ENCODE assay signal across 21 cellular contexts in the genomic region with DNA sequence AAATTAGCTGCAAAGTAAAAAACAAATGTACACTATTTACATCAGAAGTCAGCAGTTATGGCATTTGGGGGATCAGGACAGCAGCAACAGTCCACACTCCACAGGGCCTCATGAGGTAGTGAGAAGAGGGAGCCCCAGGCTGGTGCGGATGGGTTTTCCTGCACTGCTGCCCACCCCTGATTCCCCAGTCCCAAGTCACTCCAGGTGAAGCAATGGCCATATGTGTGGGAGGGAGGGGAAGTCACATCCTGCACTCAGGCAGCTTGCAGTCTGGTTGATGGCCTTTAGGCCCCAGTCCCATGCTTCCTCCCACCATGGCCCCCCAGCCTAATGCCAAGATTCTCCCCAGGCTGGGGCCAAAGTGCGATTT. TPM values are rescaled to one million over a fixed set of nuclear protein-coding genes. Genes with fewer than 3 reads are reported as not detected.
DNase-seq lines count a peak whose midpoint lies in the region; ATAC-seq, FAIRE-seq and TF ChIP-seq lines count a peak whose summit lies in the region.
"Had no signal": no experiment of that assay in that cellular context is flagged by ENCODE, and none has a peak within 500 bp of the region (broad histone marks: within the 10 kb centered on the region; RNA-seq: fewer than 3 reads in every experiment).

No MANE protein-coding gene starts in this region.

- no peak for TF ChIP-seq POLR2A in spleen (IDR thresholded peaks at IDR 0.05)

- H3K4me2 ChIP-seq in Karpas-422 (ENCODE audit: low read depth, low read length, poor library complexity, severe bottlenecking): peak overlapping the region; percentile 41

- in situ Hi-C loops in ACHN (cut with HindIII; ENCODE audit: low pct_ligation_motif_present, low pct_unique_long_range_greater_than_20kb, low sequenced_read_pairs): no loop called here

- H3K4me3 ChIP-seq in Karpas-422 (ENCODE audit: low read length): no peak overlapping the region
- no peak overlapping the region for H3K4me3 ChIP-seq in spleen
- H3K4me3 ChIP-seq in dorsolateral prefrontal cortex: no peak overlapping the region
- H3K4me3 ChIP-seq: BLaER1 treated with 17β-estradiol and CSF1 and Interleukin-3, amounts not matched to agents 10 nM and 100 nM; prostate gland; SK-N-MC; thyroid gland had no signal

- intact Hi-C loops in spleen (cut with DNase I; ENCODE audit: low total_unique reads) (no loop called here), dorsolateral prefrontal cortex (cut with DNase I) (no loop called here)

- no peaks in the 10 kb centered on the region for H3K9me2 ChIP-seq in Karpas-422 (replicated peaks; ENCODE audit: insufficient read depth, low read length)

- no peak overlapping the region for H2AFZ ChIP-seq in Karpas-422 (ENCODE audit: low read length)

- H3K9ac ChIP-seq in Karpas-422 (ENCODE audit: low read length): no peak overlapping the region
- H3K9ac ChIP-seq: BLaER1 treated with 17β-estradiol and CSF1 and Interleukin-3, amounts not matched to agents 10 nM and 100 nM had no signal

- no peak for FAIRE-seq in D721Med (lab: Jason Lieb, UNC)

- WGBS in spleen, 5 donors: 75 to 93% (median 87%) methylated on average over 2 of the region's 2 CpGs

- ATAC-seq in GM18502 (IDR thresholded peaks at IDR 0.05; ENCODE audit: poor library complexity, unreplicated experiment): peak; percentile 13
- ATAC-seq in GM21717 (IDR thresholded peaks at IDR 0.05; ENCODE audit: unreplicated experiment): peak; percentile 33
- ATAC-seq in HG03039 (IDR thresholded peaks at IDR 0.05; ENCODE audit: unreplicated experiment): no peak

- no peaks in the 10 kb centered on the region for H3K36me3 ChIP-seq in Karpas-422 (ENCODE audit: insufficient read depth, low read length)
- no peaks in the 10 kb centered on the region for H3K36me3 ChIP-seq in spleen
- H3K36me3 ChIP-seq: BLaER1 treated with 17β-estradiol and CSF1 and Interleukin-3, amounts not matched to agents 10 nM and 100 nM; neutrophil; prostate gland; thyroid gland; WERI-Rb-1 had no signal

- H4K20me1 ChIP-seq in Karpas-422 (ENCODE audit: insufficient read depth, low read depth, low read length): no peaks in the 10 kb centered on the region

- H3K9me3 ChIP-seq in Karpas-422 (ENCODE audit: low read length) (no peaks in the 10 kb centered on the region), spleen (no peaks in the 10 kb centered on the region)
- H3K9me3 ChIP-seq: BLaER1 treated with 17β-estradiol and CSF1 and Interleukin-3, amounts not matched to agents 10 nM and 100 nM; neutrophil; prostate gland; thyroid gland had no signal

- no peak for TF ChIP-seq CTCF in spleen (IDR thresholded peaks at IDR 0.05 in 8 of 11, conservative IDR thresholded peaks at IDR 0.05 in 3 of 11)
- TF ChIP-seq CTCF in dorsolateral prefrontal cortex (IDR thresholded peaks at IDR 0.05 in 54 of 56, conservative IDR thresholded peaks at IDR 0.05 in 2 of 56; ENCODE audit: low read depth in 1 of 56, partially characterized antibody in 56 of 56): no peak
- TF ChIP-seq CTCF in D721Med (IDR thresholded peaks at IDR 0.05; ENCODE audit: insufficient read depth, missing control alignments): no peak

- DNase-seq in Karpas-422 (no peak), spleen (peak; percentile 16), dorsolateral prefrontal cortex (no peak), D721Med (ENCODE audit: insufficient read length, low spot score) (no peak), ACHN (no peak)
- DNase-seq: cerebellar nuclear complex had no signal

- H3K27ac ChIP-seq in Karpas-422 (ENCODE audit: low read length) (no peak overlapping the region), spleen (no peak overlapping the region), dorsolateral prefrontal cortex (peak overlapping the region in 10 of 59 donors; percentile 6 to 96 (median 90))
- H3K27ac ChIP-seq: BLaER1 treated with 17β-estradiol and CSF1 and Interleukin-3, amounts not matched to agents 10 nM and 100 nM; neutrophil; prostate gland; RWPE1; SK-N-MC; thyroid gland; WERI-Rb-1 had no signal

- no peaks in the 10 kb centered on the region for H3K79me2 ChIP-seq in Karpas-422 (ENCODE audit: low read length)

- H3K4me1 ChIP-seq in Karpas-422 (ENCODE audit: low read length) (peaks cover 5% of the 10 kb centered on the region), spleen (peaks cover 0 to 9% (median 6%) of the 10 kb centered on the region in 6 donors)
- H3K4me1 ChIP-seq: prostate gland had no signal

- H3K27me3 ChIP-seq in Karpas-422 (ENCODE audit: low read length): no peaks in the 10 kb centered on the region
- peaks cover 0 to 14% (median 0%) of the 10 kb centered on the region in 7 donors for H3K27me3 ChIP-seq in spleen (replicated peaks in 1 of 7)
- H3K27me3 ChIP-seq in dorsolateral prefrontal cortex: no peaks in the 10 kb centered on the region
- H3K27me3 ChIP-seq: BLaER1 treated with 17β-estradiol and CSF1 and Interleukin-3, amounts not matched to agents 10 nM and 100 nM; thyroid gland had no signal

RNA-seq across cellular contexts. Expression of a gene that starts 39.4 kb away (rescaled TPM):
- 6.4 and 14.1 TPM in 2 replicates for total RNA-seq in Karpas-422 (2014; rRNA removed; shearing (Covaris generic); ENCODE audit: low replicate concordance)
- total RNA-seq in spleen (10 to 100 TPM; 15.5 to 19.7 (median 16.3) TPM), dorsolateral prefrontal cortex (10 to 100 TPM in 113 of 120 experiments, 1 to 10 TPM in 7; 7.8 to 19.6 (median 12.4) TPM)
- 10 to 100 TPM; 12.3 to 20.3 (median 16.4) TPM for polyA plus RNA-seq in spleen

RNA-seq across cellular contexts. Expression of a gene that starts 54.5 kb away (rescaled TPM):
- 29.8 and 44.7 TPM in 2 replicates for total RNA-seq in Karpas-422 (2014; rRNA removed; shearing (Covaris generic); ENCODE audit: low replicate concordance)
- 10 to 100 TPM; 20.5 to 47.6 (median 34.4) TPM for total RNA-seq in spleen
- polyA plus RNA-seq in spleen: 10 to 100 TPM; 16.2 to 24.0 (median 19.1) TPM
- total RNA-seq in dorsolateral prefrontal cortex: 10 to 100 TPM; 31.6 to 66.9 (median 46.6) TPM

RNA-seq across cellular contexts. Expression of a gene that starts 58.3 kb away (rescaled TPM):
- total RNA-seq in Karpas-422 (2014; rRNA removed; shearing (Covaris generic); ENCODE audit: low replicate concordance): not detected in 2 replicates
- total RNA-seq in spleen: not detected
- not detected for polyA plus RNA-seq in spleen
- total RNA-seq in dorsolateral prefrontal cortex: under 1 TPM in 1 of 120 experiments, not detected in 119; 0.25 TPM
- total RNA-seq: activated CD4-positive, alpha-beta T cell treated with anti-CD3 and anti-CD28 coated beads, Interleukin-2, amount 10 ng/mL, durations not matched to agents 7 days and 5 days; lung microvascular endothelial cell; MCF 10A; myocyte; skeletal muscle tissue; thyroid gland had no signal
